23 cellular contexts compared by ENCODE assay signal in the genomic region with DNA sequence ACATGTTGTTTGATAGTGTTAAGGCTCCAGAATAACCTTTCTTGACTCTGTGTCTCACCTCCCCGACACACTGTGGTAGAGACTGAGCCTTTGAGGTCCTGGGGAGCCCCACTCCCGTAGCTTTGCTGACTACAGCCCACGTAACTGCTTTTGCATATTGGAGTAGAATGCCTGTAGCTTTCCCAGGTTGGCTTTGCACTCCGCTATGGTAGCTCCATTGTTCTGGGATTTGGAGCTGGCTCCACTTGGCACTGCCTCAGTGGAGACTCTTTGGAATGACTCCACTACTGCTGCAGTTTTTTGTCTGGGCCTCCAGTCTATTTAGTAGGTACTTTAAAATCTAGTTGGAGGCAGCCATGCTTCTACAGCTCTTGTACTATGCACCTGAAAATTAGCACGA.
"Had no signal": no experiment of that assay in that cellular context is flagged by ENCODE, and none has a peak within 500 bp of the region (broad histone marks: within the 10 kb centered on the region; RNA-seq: fewer than 3 reads in every experiment).

No MANE protein-coding gene starts in this region.

- DNase-seq: KBM-7; MG63; NCI-H1092; NCI-H1105 treated with DMSO at 0.1 percent for 48 hours; NCI-H1417 treated with DMSO at 0.1 percent for 48 hours; NCI-H146; NCI-H1694 treated with DMSO at 0.1 percent for 48 hours; NCI-H1930; NCI-H2081; NCI-H2171; NCI-H345; NCI-H446 treated with DMSO at 0.1 percent for 48 hours; NCI-H510A treated with DMSO at 0.1 percent for 48 hours; NCI-H526; NCI-H748 treated with DMSO at 0.1 percent for 48 hours; NK-92 treated with Interleukin-12 subunit alpha and Interleukin-12 subunit beta, amount 100 ng/mL, for 24 hours; PC-3; SHP77; SW 1271; T-cell had no signal

- H3K4me3 ChIP-seq: MG63 had no signal

- H3K36me3 ChIP-seq: MG63 had no signal

- H3K27ac ChIP-seq: HL-60, RWPE1 had no signal

- ATAC-seq: Panc1, PC-3, T-cell had no signal

- H3K9me3 ChIP-seq: MG63 had no signal

- H3K27me3 ChIP-seq: MG63 had no signal
